In the genomic region with DNA sequence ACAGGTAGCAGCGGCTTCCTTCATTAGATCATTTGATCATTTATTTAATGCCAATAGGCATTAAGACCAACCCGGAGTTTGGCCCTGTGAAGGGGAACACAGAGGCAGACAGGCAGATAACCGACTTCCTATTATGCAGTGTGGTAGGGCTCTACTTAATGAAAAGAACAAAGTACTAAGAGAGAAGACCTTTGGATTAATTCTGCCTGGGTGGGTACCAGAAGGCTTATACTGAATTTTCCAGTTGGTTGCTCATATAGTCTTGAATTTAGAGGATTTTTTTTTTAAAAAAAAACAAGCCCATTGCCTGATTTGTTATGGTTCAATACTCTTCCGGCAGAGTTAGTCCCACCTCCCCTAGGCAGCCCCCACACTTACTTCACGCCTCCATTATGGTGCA, we compare ENCODE assay signal across 27 cellular contexts.
"Had no signal": no experiment of that assay in that cellular context is flagged by ENCODE, and none has a peak within 500 bp of the region (broad histone marks: within the 10 kb centered on the region; RNA-seq: fewer than 3 reads in every experiment).

No MANE protein-coding gene starts in this region.

- H3K4me1 Mint-ChIP-seq: immature natural killer cell; natural killer cell; stimulated activated memory B cell treated with anti-CD40 and anti-IgM and Interleukin-4, amounts not matched to agents 10 μg/mL and 1 μg/mL and 100 μg/mL, for 72 hours; stimulated activated naive CD8-positive, alpha-beta T cell treated with anti-CD3 and anti-CD28 coated beads, Interleukin-15, amount 100 ng/mL, for 72 hours had no signal

- H3K27ac ChIP-seq: left ventricle myocardium inferior, neutrophil, parathyroid adenoma, psoas muscle, right atrium auricular region, right lobe of liver, tibial nerve, uterus had no signal

- H3K4me1 ChIP-seq: parathyroid adenoma, psoas muscle, right lobe of liver, tibial nerve, uterus had no signal

- H3K27me3 Mint-ChIP-seq: stimulated activated memory B cell treated with anti-CD40 and anti-IgM and Interleukin-4, amounts not matched to agents 10 μg/mL and 1 μg/mL and 100 μg/mL, for 72 hours; type B pancreatic cell had no signal

- H3K36me3 Mint-ChIP-seq: immature natural killer cell; mesothelial cell of epicardium; natural killer cell; stimulated activated memory B cell treated with anti-CD40 and anti-IgM and Interleukin-4, amounts not matched to agents 10 μg/mL and 1 μg/mL and 100 μg/mL, for 72 hours; type B pancreatic cell had no signal

- H3K27me3 ChIP-seq: neutrophil, right atrium auricular region, right lobe of liver, tibial nerve, uterus had no signal

- H3K4me3 Mint-ChIP-seq: immature natural killer cell; mesothelial cell of epicardium; naive B cell; natural killer cell; stimulated activated memory B cell treated with anti-CD40 and anti-IgM and Interleukin-4, amounts not matched to agents 10 μg/mL and 1 μg/mL and 100 μg/mL, for 72 hours; stimulated activated naive CD8-positive, alpha-beta T cell treated with anti-CD3 and anti-CD28 coated beads, Interleukin-15, amount 100 ng/mL, for 72 hours; type B pancreatic cell had no signal

- ATAC-seq: left colon; natural killer cell; psoas muscle; right lobe of liver; stimulated activated memory B cell treated with anti-CD40 and anti-IgM and Interleukin-4, amounts not matched to agents 10 μg/mL and 1 μg/mL and 100 μg/mL, for 72 hours; stimulated activated naive CD8-positive, alpha-beta T cell treated with anti-CD3 and anti-CD28 coated beads, Interleukin-15, amount 100 ng/mL, for 72 hours had no signal

- H3K36me3 ChIP-seq: left ventricle myocardium inferior, neutrophil, right atrium auricular region, right lobe of liver, tibial nerve, uterus had no signal

- H3K9me3 ChIP-seq: left ventricle myocardium inferior, neutrophil, psoas muscle, right atrium auricular region, right lobe of liver, tibial nerve, uterus had no signal

- H3K27ac Mint-ChIP-seq: immature natural killer cell; mesothelial cell of epicardium; natural killer cell; stimulated activated memory B cell treated with anti-CD40 and anti-IgM and Interleukin-4, amounts not matched to agents 10 μg/mL and 1 μg/mL and 100 μg/mL, for 72 hours; stimulated activated naive CD8-positive, alpha-beta T cell treated with anti-CD3 and anti-CD28 coated beads, Interleukin-15, amount 100 ng/mL, for 72 hours; type B pancreatic cell had no signal

- DNase-seq: hypothalamus; immature natural killer cell; kidney; left colon; left ventricle myocardium inferior; naive B cell; natural killer cell; occipital lobe; psoas muscle; right lobe of liver; stimulated activated CD4-positive, alpha-beta T cell treated with anti-CD3 and anti-CD28 coated beads, Interleukin-1b, Interleukin-23, amount 100 ng/mL, for 48 hours; stimulated activated CD4-positive, alpha-beta T cell treated with anti-CD3 and anti-CD28 coated beads, Interleukin-2, amount 100 ng/mL, for 48 hours; stimulated activated CD4-positive, alpha-beta T cell treated with anti-CD3 and anti-CD28 coated beads, Interleukin-4, amount 100 ng/mL, for 4 hours; stimulated activated CD8-positive, alpha-beta memory T cell treated with anti-CD3 and anti-CD28 coated beads, Interleukin-4, amount 100 ng/mL, for 48 hours; stimulated activated naive CD4-positive, alpha-beta T cell treated with Interleukin-2 at 50 U/mL for 16 hours; stimulated activated naive CD8-positive, alpha-beta T cell treated with anti-CD3 and anti-CD28 coated beads, Interleukin-15, amount 100 ng/mL, for 72 hours; substantia nigra; uterus had no signal

- H3K4me3 ChIP-seq: left ventricle myocardium inferior, lung, psoas muscle, right atrium auricular region, right lobe of liver, smooth muscle cell, tibial nerve, uterus had no signal

- H3K9me3 Mint-ChIP-seq: immature natural killer cell; mesothelial cell of epicardium; natural killer cell; stimulated activated memory B cell treated with anti-CD40 and anti-IgM and Interleukin-4, amounts not matched to agents 10 μg/mL and 1 μg/mL and 100 μg/mL, for 72 hours had no signal
